8 cellular contexts compared by ENCODE assay signal in the genomic region with DNA sequence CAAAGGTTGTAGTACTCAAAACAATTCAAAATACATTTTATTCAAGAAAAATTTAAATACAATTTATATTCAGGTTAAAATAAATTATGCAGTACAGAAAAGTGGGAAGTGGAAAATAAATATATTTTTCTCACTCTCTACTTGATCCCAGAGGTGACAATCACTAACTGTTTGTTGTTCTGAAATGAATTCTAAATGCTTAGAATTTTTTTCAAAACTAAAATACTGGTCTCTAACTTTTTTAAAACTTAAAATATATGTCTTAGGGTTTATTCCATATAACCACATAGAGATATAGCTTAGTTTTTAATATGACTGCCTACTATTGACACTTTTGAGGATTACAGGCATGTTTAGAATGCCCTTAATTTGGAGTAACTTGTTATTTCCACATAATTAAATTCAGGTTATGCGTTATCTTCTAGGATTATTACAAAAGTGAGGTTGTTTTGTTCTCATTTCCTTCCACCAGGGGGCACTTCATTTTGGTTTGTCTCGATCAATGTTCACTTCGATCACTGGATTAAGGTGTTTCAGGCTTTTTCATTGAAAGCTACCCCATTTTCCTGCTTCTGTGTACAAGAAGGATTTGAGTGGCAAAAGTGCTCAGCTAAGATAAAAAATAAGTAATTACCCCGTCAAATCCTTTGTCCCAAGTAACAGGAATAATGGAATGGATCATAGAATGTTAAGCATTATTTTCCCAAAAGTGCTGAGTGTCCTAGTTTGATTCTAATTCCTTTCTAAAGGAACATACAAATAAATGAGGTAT. TPM values are rescaled to one million over a fixed set of nuclear protein-coding genes. Genes with fewer than 3 reads are reported as not detected.
DNase-seq lines count a peak whose midpoint lies in the region; ATAC-seq and TF ChIP-seq lines count a peak whose summit lies in the region.

No MANE protein-coding gene starts in this region.

- H3K4me3 ChIP-seq in mammary epithelial cell (replicated peaks in 1 of 3; ENCODE audit: insufficient read depth in 1 of 3, low read depth in 2 of 3, low read length in 3 of 3) (peak overlapping the region in 1 of 3 experiments; percentile 40), uterus (peak overlapping the region in 1 of 2 donors; percentile 25)

- DNase-seq in AG08395 (ENCODE audit: low spot score) (peak; percentile 10), NCI-H748 (lab: John Stamatoyannopoulos, UW; ENCODE audit: unreplicated experiment) (peak; percentile 83), mammary epithelial cell (peak; percentile 27), lung microvascular endothelial cell (ENCODE audit: low read depth in 2 of 2) (peak; percentile 52 to 61), uterus (no peak)
- DNase-seq in stimulated activated CD8-positive, alpha-beta memory T cell treated with anti-CD3 and anti-CD28 coated beads, Interleukin-4, amount 100 ng/mL, for 48 hours, result no peak

- H3K9me3 ChIP-seq in mammary epithelial cell (replicated peaks; ENCODE audit: insufficient read depth, low read length) (no peaks in the 10 kb centered on the region), uterus (no peaks in the 10 kb centered on the region)

- peaks cover 4% of the 10 kb centered on the region for H3K4me1 ChIP-seq in mammary epithelial cell (ENCODE audit: insufficient read depth, low read length)
- no peaks in the 10 kb centered on the region for H3K4me1 ChIP-seq in uterus

- H3K4me2 ChIP-seq in mammary epithelial cell (ENCODE audit: insufficient read depth, low read depth, low read length), result peak overlapping the region; percentile 75

- no peak for TF ChIP-seq POLR2A in uterus (IDR thresholded peaks at IDR 0.05)

- ATAC-seq in HG02981 (IDR thresholded peaks at IDR 0.05; ENCODE audit: unreplicated experiment), result peak; percentile 60

- in situ Hi-C loops in mammary epithelial cell (cut with MboI; ENCODE audit: low sequenced_read_pairs in 2 of 2), result loop anchor here in 1 of 2 donors (5.0 to 25.0 kb wide), 3 partner anchors 79 to 931 kb away; no protein-coding TSS in a partner anchor

- WGBS in mammary epithelial cell (ENCODE audit: low coverage, missing lambda C conversion rate), result 0% methylated on average over 4 of the region's 4 CpGs

- H3K27ac ChIP-seq in mammary epithelial cell (ENCODE audit: insufficient read depth, low read depth, low read length) (no peak overlapping the region), uterus (peak overlapping the region in 1 of 2 donors; percentile 9)

- no peaks in the 10 kb centered on the region for H3K79me2 ChIP-seq in mammary epithelial cell (ENCODE audit: insufficient read depth, low read length)

- intact Hi-C loops in mammary epithelial cell (cut with micrococcal nuclease) (loop anchor here (1.0 to 10.0 kb wide), 4 partner anchors 202 to 931 kb away; no protein-coding TSS in a partner anchor), uterus (cut with DNase I; ENCODE audit: low total_unique reads) (no loop called here)

- peak overlapping the region; percentile 18 for H2AFZ ChIP-seq in mammary epithelial cell (ENCODE audit: low read depth, low read length)

- H3K27me3 ChIP-seq in mammary epithelial cell (ENCODE audit: insufficient read depth, low read length), result peaks cover 2% of the 10 kb centered on the region
- H3K27me3 ChIP-seq in uterus, result no peaks in the 10 kb centered on the region

- BruUV-seq in mammary epithelial cell (replicated peaks; lab: Mats Ljungman, UMichigan), result no TSS peak

- CTCF ChIA-PET in mammary epithelial cell (lab: Charles Lee; ENCODE audit: low non-redundant PET), result interaction anchor here (0.6 to 1.0 kb wide), 4 partner anchors 80 to 385 kb away, joined by 3 to 5 read pairs (median 4); no protein-coding TSS in a partner anchor

- H3K9ac ChIP-seq in mammary epithelial cell (ENCODE audit: insufficient read depth, low read length), result no peak overlapping the region

- dilution Hi-C loops in mammary epithelial cell (cut with HindIII; ENCODE audit: low sequenced_read_pairs), result no loop called here

- peak; percentile 69 for TF ChIP-seq CTCF in GM12872 (IDR thresholded peaks at IDR 0.05; ENCODE audit: insufficient read depth, low read depth, low read length)
- peak; percentile 55 to 62 for TF ChIP-seq CTCF in mammary epithelial cell (conservative IDR thresholded peaks at IDR 0.05 in 1 of 2, IDR thresholded peaks at IDR 0.05 in 1 of 2; ENCODE audit: extremely low read depth in 1 of 2, insufficient read depth in 1 of 2, low read depth in 1 of 2, low read length in 2 of 2)
- peak; percentile 54 to 71 (median 65) for TF ChIP-seq CTCF in uterus (IDR thresholded peaks at IDR 0.05)

- no peaks in the 10 kb centered on the region for H3K36me3 ChIP-seq in mammary epithelial cell (ENCODE audit: insufficient read depth, low read length)
- H3K36me3 ChIP-seq in uterus, result no peaks in the 10 kb centered on the region

- H4K20me1 ChIP-seq in mammary epithelial cell (ENCODE audit: insufficient read depth, low read length), result no peaks in the 10 kb centered on the region

RNA-seq across cellular contexts. Expression of gene TFPI, which starts 27.1 kb away (rescaled TPM):
- total RNA-seq in mammary epithelial cell (under 1 TPM in 1 of 2 donors, not detected in 1; 0.33 TPM), lung microvascular endothelial cell (814 and 1,922 TPM in 2 replicates), uterus (100 to 1,000 TPM in 1 of 4 donors, 10 to 100 TPM in 3; 88.5 to 135 (median 99.2) TPM)
- polyA plus RNA-seq in mammary epithelial cell, result 0.50 TPM
- polyA minus RNA-seq in mammary epithelial cell, result not detected

Comparison
In these comparisons a context has a peak if more than half of its experiments do, and no peak if none do; other contexts are left out.
1. DNase-seq: peak in AG08395 (single experiment), NCI-H748 (single experiment), mammary epithelial cell (single experiment) and lung microvascular endothelial cell (2 of 2); none in uterus (0 of 2) and stimulated activated CD8-positive, alpha-beta memory T cell treated with anti-CD3 and anti-CD28 coated beads, Interleukin-4, amount 100 ng/mL, for 48 hours (single experiment).
2. RNA of gene TFPI, which starts 27.1 kb away (total RNA-seq): 814 to 1,922 TPM in lung microvascular endothelial cell and 88.5 to 135 TPM in uterus; 0.33 TPM in mammary epithelial cell; every median in the first group is over 10 times any median in the second.
3. Peak in every context shown above with its lines, with median percentiles within 50 percentile points of each other: CTCF ChIP-seq.